8 cellular contexts compared by ENCODE assay signal in genomic region chr19:46529622-46530451, GRCh38. TPM values are rescaled to one million over a fixed set of nuclear protein-coding genes. Genes with fewer than 3 reads are reported as not detected.
DNase-seq lines count a peak whose midpoint lies in the region; ATAC-seq and TF ChIP-seq lines count a peak whose summit lies in the region.

No MANE protein-coding gene starts in this region.

- H3K4me3 ChIP-seq in ACC112 (ENCODE audit: low read depth, low read length) (0 out of 2 replicates have a peak overlapping the region, but pooled peaks have one; percentile 21), choroid plexus epithelial cell (ENCODE audit: low read depth, low read length) (no peak overlapping the region), right lobe of liver (no peak overlapping the region)

- peak; percentile 87 for DNase-seq in GM13976 (ENCODE audit: low spot score)
- DNase-seq in NCI-H2227 treated with DMSO at 0.1 percent for 48 hours (lab: John Stamatoyannopoulos, UW): peak; percentile 16
- DNase-seq in activated CD4-positive, alpha-beta T cell treated with anti-CD3 and anti-CD28 coated beads for 4 hours: peak; percentile 69 to 81
- DNase-seq in choroid plexus epithelial cell (ENCODE audit: low read depth): peak; percentile 77
- DNase-seq in right lobe of liver: peak; percentile 65 to 68 (median 65)
- DNase-seq in stimulated activated CD8-positive, alpha-beta memory T cell treated with anti-CD3 and anti-CD28 coated beads, Interleukin-15, amount 100 ng/mL, for 1 hour (ENCODE audit: low read depth): peak; percentile 46

- H3K27me3 ChIP-seq in ACC112 (ENCODE audit: insufficient read depth, low read length) (no peaks in the 10 kb centered on the region), right lobe of liver (no peaks in the 10 kb centered on the region)

- H2AFZ ChIP-seq in ACC112 (ENCODE audit: low read length, unreplicated experiment): no peak overlapping the region

- no peaks in the 10 kb centered on the region for H3K79me2 ChIP-seq in ACC112 (ENCODE audit: control insufficient read depth, insufficient read depth, low read length, unreplicated experiment)

- ATAC-seq in right lobe of liver: peak; percentile 61 to 80 (median 76)
- ATAC-seq in GM18511 (IDR thresholded peaks at IDR 0.05; ENCODE audit: unreplicated experiment): no peak

- H3K4me1 ChIP-seq in ACC112 (ENCODE audit: control insufficient read depth, insufficient read depth, low read length, unreplicated experiment) (peaks cover 3% of the 10 kb centered on the region), right lobe of liver (peaks cover 0 to 4% (median 0%) of the 10 kb centered on the region in 4 donors)

- in situ Hi-C loops in GM13976 (cut with MboI; ENCODE audit: low sequenced_read_pairs, unreplicated experiment): loop anchor here (10.0 kb wide), 1 partner anchor 135 kb away; the partner anchor contains the start of gene DACT3

- intact Hi-C loops in right lobe of liver (cut with DNase I): no loop called here

- WGBS in right lobe of liver (ENCODE audit: insufficient coverage, low coverage, low lambda C conversion rate, missing lambda C conversion rate): 6% methylated on average over 13 of the region's 13 CpGs

- no peaks in the 10 kb centered on the region for H3K9me3 ChIP-seq in right lobe of liver

- H3K36me3 ChIP-seq in ACC112 (ENCODE audit: insufficient read depth, low read length) (no peaks in the 10 kb centered on the region), right lobe of liver (no peaks in the 10 kb centered on the region)

- H3K27ac ChIP-seq in ACC112 (ENCODE audit: low read depth, low read length) (no peak overlapping the region), right lobe of liver (no peak overlapping the region)

- no peak for TF ChIP-seq POLR2A in right lobe of liver (IDR thresholded peaks at IDR 0.05)

- peak; percentile 83 for TF ChIP-seq CTCF in GM13976 (IDR thresholded peaks at IDR 0.05; ENCODE audit: borderline replicate concordance, control extremely low read depth, extremely low read depth, insufficient read depth, missing control alignments)
- peak; percentile 96 for TF ChIP-seq CTCF in choroid plexus epithelial cell (conservative IDR thresholded peaks at IDR 0.05; ENCODE audit: low read depth, low read length)
- TF ChIP-seq CTCF in right lobe of liver (IDR thresholded peaks at IDR 0.05): peak; percentile 92 to 95 (median 94)

RNA-seq across cellular contexts. Expression of gene PNMA8B, which starts 34.2 kb away (rescaled TPM):
- total RNA-seq in right lobe of liver: under 1 TPM; 0.20 to 0.55 (median 0.33) TPM

RNA-seq across cellular contexts. Expression of gene PNMA8A, which starts 58.5 kb away (rescaled TPM):
- under 1 TPM in 4 of 6 experiments, not detected in 2; 0.06 to 0.26 (median 0.23) TPM for total RNA-seq in right lobe of liver

Comparison
In these comparisons a context has a peak if more than half of its experiments do, and no peak if none do; other contexts are left out.
1. DNase-seq: peak in every context shown above with its lines; median percentile 87 in GM13976; 77 in choroid plexus epithelial cell; 75 in activated CD4-positive, alpha-beta T cell treated with anti-CD3 and anti-CD28 coated beads for 4 hours; 65 in right lobe of liver; 46 in stimulated activated CD8-positive, alpha-beta memory T cell treated with anti-CD3 and anti-CD28 coated beads, Interleukin-15, amount 100 ng/mL, for 1 hour; 16 in NCI-H2227 treated with DMSO at 0.1 percent for 48 hours.